Comparison of ENCODE assay signal across 23 cellular contexts in the genomic region with DNA sequence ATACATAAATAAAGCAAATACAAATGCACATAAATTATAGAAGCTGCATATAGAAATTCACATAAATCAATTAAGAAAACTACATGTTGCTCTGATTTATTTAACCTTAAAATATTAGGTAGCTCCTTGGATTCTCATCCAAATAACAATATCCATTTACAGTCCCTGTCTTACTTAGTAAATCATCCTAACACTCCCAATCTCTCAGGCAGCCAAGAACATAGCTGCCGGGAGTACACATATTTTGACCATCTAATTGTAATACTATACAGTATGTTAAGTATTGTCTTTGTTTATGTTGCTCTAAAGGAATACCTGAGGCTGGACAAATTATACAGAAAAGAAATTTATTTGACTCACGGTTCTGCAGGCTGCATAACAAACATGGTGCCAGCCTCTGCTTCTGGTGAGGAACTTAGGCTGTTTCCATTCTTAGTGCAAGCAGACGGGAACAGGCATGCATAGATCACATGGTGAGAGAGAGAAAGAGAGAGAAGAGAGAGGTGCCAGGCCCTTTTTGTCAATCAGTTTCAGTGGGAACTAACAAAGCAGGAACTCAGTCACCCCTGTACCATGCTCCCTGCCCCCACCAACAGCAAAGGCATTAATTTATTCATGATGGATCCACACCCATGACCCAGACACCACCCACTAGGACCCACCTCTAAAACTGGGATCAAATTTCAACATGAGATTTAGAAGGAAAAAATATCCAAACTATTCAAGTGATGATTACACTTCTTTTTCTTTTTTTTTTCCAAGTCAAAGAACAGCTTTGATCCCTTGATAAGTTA.
DNase-seq lines count a peak whose midpoint lies in the region; ATAC-seq and TF ChIP-seq lines count a peak whose summit lies in the region.
"Had no signal": no experiment of that assay in that cellular context is flagged by ENCODE, and none has a peak within 500 bp of the region (broad histone marks: within the 10 kb centered on the region; RNA-seq: fewer than 3 reads in every experiment).

No MANE protein-coding gene starts in this region.

- intact Hi-C loops in left ventricle myocardium inferior (cut with micrococcal nuclease), result no loop called here
- intact Hi-C loops in left ventricle myocardium superior (cut with micrococcal nuclease), result no loop called here
- intact Hi-C loops in gastrocnemius medialis (cut with DNase I; ENCODE audit: low total_unique reads), result no loop called here

- H3K27ac Mint-ChIP-seq in brain, result peak overlapping the region in 3 of 5 experiments; percentile 4 to 43 (median 34)
- H3K27ac Mint-ChIP-seq: activated naive CD4-positive, alpha-beta T cell treated with anti-CD3 and anti-CD28 coated beads for 36 hours; activated T-helper 1 cell treated with anti-CD3 and anti-CD28 coated beads, Interleukin-12 subunit alpha, Interleukin-12 subunit beta, Interleukin-2, Interleukin-4 antibody, amounts not matched to agents 30 ng/mL and 10 ng/mL and 1 ng/mL, durations not matched to agents 14 hours and 24 hours and 36 hours had no signal

- no peak for ATAC-seq in left ventricle myocardium superior
- ATAC-seq in gastrocnemius medialis, result no peak
- ATAC-seq: activated CD4-positive, CD25-positive, alpha-beta regulatory T cell treated with anti-CD3 and anti-CD28 coated beads, Interleukin-2, amount 50 U/mL, for 24 hours; body of pancreas had no signal

- no peaks in the 10 kb centered on the region for H3K27me3 Mint-ChIP-seq in brain

- H3K4me3 Mint-ChIP-seq in brain, result peak overlapping the region in 3 of 5 experiments; percentile 38 to 71 (median 68)
- H3K4me3 Mint-ChIP-seq: activated naive CD4-positive, alpha-beta T cell treated with anti-CD3 and anti-CD28 coated beads for 36 hours; activated T-helper 1 cell treated with anti-CD3 and anti-CD28 coated beads, Interleukin-12 subunit alpha, Interleukin-12 subunit beta, Interleukin-2, Interleukin-4 antibody, amounts not matched to agents 30 ng/mL and 10 ng/mL and 1 ng/mL, durations not matched to agents 14 hours and 24 hours and 36 hours had no signal

- no peak for DNase-seq in left ventricle myocardium inferior
- no peak for DNase-seq in left ventricle myocardium superior
- peak; percentile 4 for DNase-seq in midbrain (lab: John Stamatoyannopoulos, UW)
- DNase-seq in KG1 (lab: John Stamatoyannopoulos, UW), result no peak
- no peak for DNase-seq in gastrocnemius medialis
- no peak for DNase-seq in SW480 (ENCODE audit: low spot score)
- DNase-seq: activated CD4-positive, alpha-beta T cell treated with anti-CD3 and anti-CD28 coated beads, Interleukin-2, amount 50 U/mL, for 48 hours; activated naive CD4-positive, alpha-beta T cell treated with anti-CD3 and anti-CD28 coated beads for 36 hours; adrenal gland; body of pancreas; DND-41; kidney glomerular epithelial cell; NCI-H1105; NCI-H2081; stimulated activated CD4-positive, alpha-beta T cell treated with anti-CD3 and anti-CD28 coated beads, Interleukin-1b, Interleukin-23, amount 100 ng/mL, for 48 hours; stomach; SW 1271; T1000; tibial artery had no signal

- H3K4me1 Mint-ChIP-seq in brain, result peaks cover 18% of the 10 kb centered on the region

- H3K4me3 ChIP-seq in left ventricle myocardium inferior, result peak overlapping the region; percentile 43
- no peak overlapping the region for H3K4me3 ChIP-seq in gastrocnemius medialis
- H3K4me3 ChIP-seq: adrenal gland, body of pancreas, smooth muscle cell, stomach, tibial artery had no signal

- no peaks in the 10 kb centered on the region for H3K27me3 ChIP-seq in left ventricle myocardium inferior (ENCODE audit: low read depth)
- no peaks in the 10 kb centered on the region for H3K27me3 ChIP-seq in gastrocnemius medialis
- H3K27me3 ChIP-seq: adrenal gland, body of pancreas, stomach, tibial artery had no signal

- in situ Hi-C loops in gastrocnemius medialis (cut with MboI; ENCODE audit: low sequenced_read_pairs in 4 of 4), result loop anchor here in 1 of 4 donors (25.0 kb wide), 1 partner anchor 112 kb away; no protein-coding TSS in a partner anchor

- H3K9me3 ChIP-seq in left ventricle myocardium inferior (replicated peaks) (no peaks in the 10 kb centered on the region), gastrocnemius medialis (no peaks in the 10 kb centered on the region)
- H3K9me3 ChIP-seq: adrenal gland, body of pancreas, stomach, tibial artery had no signal

- no peak for TF ChIP-seq POLR2A in gastrocnemius medialis (IDR thresholded peaks at IDR 0.05)

- H3K36me3 Mint-ChIP-seq in brain, result no peaks in the 10 kb centered on the region

- no peak for TF ChIP-seq CTCF in left ventricle myocardium inferior (IDR thresholded peaks at IDR 0.05; ENCODE audit: borderline replicate concordance)
- no peak for TF ChIP-seq CTCF in brain (conservative IDR thresholded peaks at IDR 0.05)
- no peak for TF ChIP-seq CTCF in gastrocnemius medialis (IDR thresholded peaks at IDR 0.05 in 4 of 5, conservative IDR thresholded peaks at IDR 0.05 in 1 of 5)

- H3K9me3 Mint-ChIP-seq in brain, result peaks cover 0 to 12% (median 9%) of the 10 kb centered on the region in 5 experiments

- H3K4me1 ChIP-seq in left ventricle myocardium inferior (no peaks in the 10 kb centered on the region), gastrocnemius medialis (peaks cover 0 to 8% of the 10 kb centered on the region in 2 donors)
- H3K4me1 ChIP-seq: adrenal gland, body of pancreas, stomach, tibial artery had no signal

- H3K27ac ChIP-seq in left ventricle myocardium inferior (replicated peaks), result no peak overlapping the region
- no peak overlapping the region for H3K27ac ChIP-seq in gastrocnemius medialis
- H3K27ac ChIP-seq: adrenal gland, body of pancreas, stomach, tibial artery had no signal

- H3K36me3 ChIP-seq in left ventricle myocardium inferior, result no peaks in the 10 kb centered on the region
- H3K36me3 ChIP-seq in gastrocnemius medialis, result no peaks in the 10 kb centered on the region
- H3K36me3 ChIP-seq: adrenal gland, stomach, tibial artery had no signal
